ENCODE assay signal across 17 cellular contexts in the genomic region with DNA sequence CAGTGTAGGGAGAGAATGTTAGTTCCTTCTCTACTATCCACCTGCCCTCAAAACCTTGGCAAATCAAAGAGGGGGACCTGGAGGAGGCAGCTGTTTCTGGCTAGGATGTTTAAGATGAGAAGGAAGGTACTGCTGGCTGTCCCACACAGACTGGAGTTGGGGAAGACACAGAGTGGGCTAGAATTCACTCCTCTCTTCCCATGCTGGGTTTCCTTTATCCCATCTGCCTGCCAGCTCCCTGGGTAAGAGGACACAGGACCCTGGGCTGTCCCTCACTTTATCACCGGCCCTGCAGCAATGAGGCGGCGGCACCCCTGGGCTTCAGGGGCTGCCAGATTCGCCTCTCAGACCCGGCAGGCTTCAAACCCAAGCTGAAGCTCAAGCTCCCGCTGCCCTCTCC.
DNase-seq lines count a peak whose midpoint lies in the region; ATAC-seq and TF ChIP-seq lines count a peak whose summit lies in the region.
"Had no signal": no experiment of that assay in that cellular context is flagged by ENCODE, and none has a peak within 500 bp of the region (broad histone marks: within the 10 kb centered on the region; RNA-seq: fewer than 3 reads in every experiment).

No MANE protein-coding gene starts in this region.

- peaks cover 26% of the 10 kb centered on the region for H3K36me3 ChIP-seq in upper lobe of right lung

- POLR2A ChIA-PET in activated CD4-positive, alpha-beta memory T cell treated with anti-CD3 and anti-CD28 coated beads, Interleukin-2, amount 10 ng/mL, durations not matched to agents 7 days and 5 days (lab: Charles Lee): no interaction called here

- intact Hi-C loops in cardiac septum (cut with DNase I): no loop called here
- intact Hi-C loops in left ventricle myocardium superior (cut with micrococcal nuclease): no loop called here
- intact Hi-C loops in upper lobe of right lung (cut with DNase I): no loop called here

- CTCF ChIA-PET in activated CD4-positive, alpha-beta memory T cell treated with anti-CD3 and anti-CD28 coated beads, Interleukin-2, amount 10 ng/mL, durations not matched to agents 7 days and 5 days (lab: Charles Lee): interaction anchor here (0.6 to 0.7 kb wide), 2 partner anchors 11 to 765 kb away, joined by 3 read pairs; no protein-coding TSS in a partner anchor

- H3K4me3 Mint-ChIP-seq in activated T-helper 17 cell treated with anti-CD3 and anti-CD28 coated beads, Interleukin-2, amount 50 U/mL, for 72 hours: no peak overlapping the region
- H3K4me3 Mint-ChIP-seq in nephron progenitor cell: no peak overlapping the region
- no peak overlapping the region for H3K4me3 Mint-ChIP-seq in activated CD4-positive, alpha-beta memory T cell treated with anti-CD3 and anti-CD28 coated beads, Interleukin-2, amount 10 ng/mL, durations not matched to agents 7 days and 5 days
- no peak overlapping the region for H3K4me3 Mint-ChIP-seq in activated naive CD8-positive, alpha-beta T cell treated with anti-CD3 and anti-CD28 coated beads for 36 hours
- H3K4me3 Mint-ChIP-seq: CD8-positive, alpha-beta memory T cell had no signal

- peaks cover 48% of the 10 kb centered on the region for H3K36me3 Mint-ChIP-seq in activated T-helper 17 cell treated with anti-CD3 and anti-CD28 coated beads, Interleukin-2, amount 50 U/mL, for 72 hours (ENCODE audit: low read depth)
- H3K36me3 Mint-ChIP-seq in nephron progenitor cell (ENCODE audit: low read depth): peaks cover 79% of the 10 kb centered on the region
- H3K36me3 Mint-ChIP-seq in activated CD4-positive, alpha-beta memory T cell treated with anti-CD3 and anti-CD28 coated beads, Interleukin-2, amount 10 ng/mL, durations not matched to agents 7 days and 5 days (ENCODE audit: low read depth): peaks cover 33% of the 10 kb centered on the region
- H3K36me3 Mint-ChIP-seq in activated naive CD8-positive, alpha-beta T cell treated with anti-CD3 and anti-CD28 coated beads for 36 hours: peaks cover 27% of the 10 kb centered on the region

- H3K4me1 Mint-ChIP-seq in activated T-helper 17 cell treated with anti-CD3 and anti-CD28 coated beads, Interleukin-2, amount 50 U/mL, for 72 hours: no peaks in the 10 kb centered on the region
- H3K4me1 Mint-ChIP-seq in nephron progenitor cell: no peaks in the 10 kb centered on the region
- peaks cover under 1% of the 10 kb centered on the region for H3K4me1 Mint-ChIP-seq in activated CD4-positive, alpha-beta memory T cell treated with anti-CD3 and anti-CD28 coated beads, Interleukin-2, amount 10 ng/mL, durations not matched to agents 7 days and 5 days
- no peaks in the 10 kb centered on the region for H3K4me1 Mint-ChIP-seq in activated naive CD8-positive, alpha-beta T cell treated with anti-CD3 and anti-CD28 coated beads for 36 hours

- H3K27ac ChIP-seq in upper lobe of right lung: peak overlapping the region; percentile 70

- ATAC-seq in left ventricle myocardium superior: no peak
- ATAC-seq in activated T-helper 17 cell treated with anti-CD3 and anti-CD28 coated beads, Interleukin-2, amount 50 U/mL, for 72 hours (replicated peaks): no peak
- no peak for ATAC-seq in upper lobe of right lung

- TF ChIP-seq CTCF in nephron progenitor cell (IDR thresholded peaks at IDR 0.05) (no peak), upper lobe of right lung (IDR thresholded peaks at IDR 0.05) (no peak)

- DNase-seq in cardiac septum (ENCODE audit: low spot score) (peak; percentile 55), left ventricle myocardium superior (no peak), nephron progenitor cell (no peak), upper lobe of right lung (no peak), NCI-H1105 treated with DMSO at 0.1 percent for 48 hours (lab: John Stamatoyannopoulos, UW) (no peak)
- DNase-seq in activated CD4-positive, alpha-beta memory T cell treated with anti-CD3 and anti-CD28 coated beads, Interleukin-2, amount 10 ng/mL, durations not matched to agents 7 days and 5 days: no peak
- DNase-seq in activated naive CD8-positive, alpha-beta T cell treated with anti-CD3 and anti-CD28 coated beads for 36 hours: no peak
- DNase-seq: CD8-positive, alpha-beta memory T cell; DMS79; NCI-H1105; NCI-H1694; NCI-H2081 treated with DMSO at 0.1 percent for 48 hours; NCI-H446 treated with DMSO at 0.1 percent for 48 hours; NCI-H748 treated with DMSO at 0.1 percent for 48 hours; SHP77 treated with DMSO at 0.1 percent for 48 hours had no signal

- peaks cover 17% of the 10 kb centered on the region for H3K4me1 ChIP-seq in upper lobe of right lung

- no peaks in the 10 kb centered on the region for H3K9me3 ChIP-seq in upper lobe of right lung

- peak overlapping the region; percentile 50 for H3K27ac Mint-ChIP-seq in activated T-helper 17 cell treated with anti-CD3 and anti-CD28 coated beads, Interleukin-2, amount 50 U/mL, for 72 hours
- peak overlapping the region; percentile 49 for H3K27ac Mint-ChIP-seq in nephron progenitor cell
- no peak overlapping the region for H3K27ac Mint-ChIP-seq in activated CD4-positive, alpha-beta memory T cell treated with anti-CD3 and anti-CD28 coated beads, Interleukin-2, amount 10 ng/mL, durations not matched to agents 7 days and 5 days
- no peak overlapping the region for H3K27ac Mint-ChIP-seq in activated naive CD8-positive, alpha-beta T cell treated with anti-CD3 and anti-CD28 coated beads for 36 hours

- H3K4me3 ChIP-seq in upper lobe of right lung: no peak overlapping the region
- H3K4me3 ChIP-seq: BLaER1 treated with 17β-estradiol and CSF1 and Interleukin-3, amounts not matched to agents 10 nM and 100 nM had no signal

- no peaks in the 10 kb centered on the region for H3K27me3 Mint-ChIP-seq in activated T-helper 17 cell treated with anti-CD3 and anti-CD28 coated beads, Interleukin-2, amount 50 U/mL, for 72 hours
- H3K27me3 Mint-ChIP-seq in nephron progenitor cell (ENCODE audit: low read depth, poor library complexity): no peaks in the 10 kb centered on the region
- no peaks in the 10 kb centered on the region for H3K27me3 Mint-ChIP-seq in activated CD4-positive, alpha-beta memory T cell treated with anti-CD3 and anti-CD28 coated beads, Interleukin-2, amount 10 ng/mL, durations not matched to agents 7 days and 5 days
- H3K27me3 Mint-ChIP-seq in activated naive CD8-positive, alpha-beta T cell treated with anti-CD3 and anti-CD28 coated beads for 36 hours: no peaks in the 10 kb centered on the region
- H3K27me3 Mint-ChIP-seq: CD8-positive, alpha-beta memory T cell had no signal

- no peaks in the 10 kb centered on the region for H3K27me3 ChIP-seq in upper lobe of right lung
- H3K27me3 ChIP-seq: BLaER1 treated with 17β-estradiol and CSF1 and Interleukin-3, amounts not matched to agents 10 nM and 100 nM had no signal

- H3K9me3 Mint-ChIP-seq in activated T-helper 17 cell treated with anti-CD3 and anti-CD28 coated beads, Interleukin-2, amount 50 U/mL, for 72 hours: no peaks in the 10 kb centered on the region
- H3K9me3 Mint-ChIP-seq in nephron progenitor cell: peaks cover 10% of the 10 kb centered on the region
- no peaks in the 10 kb centered on the region for H3K9me3 Mint-ChIP-seq in activated CD4-positive, alpha-beta memory T cell treated with anti-CD3 and anti-CD28 coated beads, Interleukin-2, amount 10 ng/mL, durations not matched to agents 7 days and 5 days
- peaks cover 9% of the 10 kb centered on the region for H3K9me3 Mint-ChIP-seq in activated naive CD8-positive, alpha-beta T cell treated with anti-CD3 and anti-CD28 coated beads for 36 hours

Comparison
In these comparisons a context has a peak if more than half of its experiments do, and no peak if none do; other contexts are left out.
1. H3K27ac Mint-ChIP-seq: peak in activated T-helper 17 cell treated with anti-CD3 and anti-CD28 coated beads, Interleukin-2, amount 50 U/mL, for 72 hours (single experiment) and nephron progenitor cell (single experiment); none in activated CD4-positive, alpha-beta memory T cell treated with anti-CD3 and anti-CD28 coated beads, Interleukin-2, amount 10 ng/mL, durations not matched to agents 7 days and 5 days (single experiment) and activated naive CD8-positive, alpha-beta T cell treated with anti-CD3 and anti-CD28 coated beads for 36 hours (single experiment).